In the genomic region with DNA sequence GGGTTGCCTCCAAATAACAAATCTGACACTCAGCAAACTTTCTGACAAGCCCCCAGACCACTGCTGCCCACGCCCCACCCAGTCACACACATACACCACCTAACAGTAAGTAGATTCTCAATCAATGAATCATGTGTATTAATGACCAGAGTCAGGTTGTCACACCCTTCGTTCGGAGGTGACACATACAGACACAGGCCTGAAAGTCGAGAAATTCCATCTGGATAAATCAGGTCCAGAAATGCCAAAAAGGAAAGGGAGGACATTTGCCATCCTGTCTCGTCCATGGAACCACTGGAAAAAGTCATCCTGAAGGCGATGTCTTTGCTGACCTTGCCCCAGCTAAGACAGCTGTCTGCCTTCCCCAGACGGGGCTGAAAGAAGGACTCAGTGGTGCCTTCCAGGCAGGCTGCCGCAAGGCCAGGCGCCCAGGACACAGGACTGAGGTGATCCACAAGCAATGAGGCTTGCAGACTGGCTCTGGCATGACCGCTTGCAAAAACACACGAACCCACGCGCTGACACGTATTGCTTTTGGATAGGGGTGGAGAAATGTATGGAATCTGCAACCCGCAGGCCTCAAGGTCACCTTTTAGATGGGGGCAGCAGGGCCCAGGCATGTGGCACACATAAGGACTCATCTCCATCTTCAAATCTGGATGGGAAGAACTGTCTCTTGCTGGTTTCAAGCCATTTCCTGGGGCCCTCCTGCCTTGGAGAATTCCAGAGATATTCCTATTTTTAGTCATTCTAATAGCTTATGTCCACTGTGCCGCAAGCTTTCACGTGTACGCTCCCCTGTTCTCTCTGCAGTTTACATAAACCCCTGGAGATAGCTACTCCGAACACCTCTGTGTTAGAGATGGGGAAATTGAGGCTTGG, we compare ENCODE assay signal across 9 cellular contexts. TPM values are rescaled to one million over a fixed set of nuclear protein-coding genes. Genes with fewer than 3 reads are reported as not detected.
A peak's percentile ranks its signal among the peaks of the same experiment; 100 is the strongest.
DNase-seq lines count a peak whose midpoint lies in the region; ATAC-seq, FAIRE-seq and TF ChIP-seq lines count a peak whose summit lies in the region.
"Had no signal": no experiment of that assay in that cellular context is flagged by ENCODE, and none has a peak within 500 bp of the region (broad histone marks: within the 10 kb centered on the region; RNA-seq: fewer than 3 reads in every experiment).

No MANE protein-coding gene starts in this region.

- H3K36me3 ChIP-seq in gastrocnemius medialis: no peaks in the 10 kb centered on the region

- H3K4me3 ChIP-seq in fibroblast of mammary gland (ENCODE audit: control insufficient read depth, low read depth, low read length) (no peak overlapping the region), gastrocnemius medialis (no peak overlapping the region)

- intact Hi-C loops in gastrocnemius medialis (cut with DNase I; ENCODE audit: low total_unique reads): no loop called here
- intact Hi-C loops in head of caudate nucleus (cut with DNase I): no loop called here

- peaks cover 27 to 31% of the 10 kb centered on the region in 2 donors for H3K4me1 ChIP-seq in gastrocnemius medialis

- no peak for TF ChIP-seq CTCF in fibroblast of mammary gland (conservative IDR thresholded peaks at IDR 0.05; ENCODE audit: control insufficient read depth, insufficient read depth, low read depth, low read length)
- no peak for TF ChIP-seq CTCF in gastrocnemius medialis (IDR thresholded peaks at IDR 0.05 in 4 of 5, conservative IDR thresholded peaks at IDR 0.05 in 1 of 5)

- H3K27me3 Mint-ChIP-seq in T-helper 17 cell: no peaks in the 10 kb centered on the region

- H3K9me3 ChIP-seq in T-helper 17 cell (ENCODE audit: control insufficient read depth, low read length, poor library complexity, severe bottlenecking): no peaks in the 10 kb centered on the region
- no peaks in the 10 kb centered on the region for H3K9me3 ChIP-seq in gastrocnemius medialis

- peak overlapping the region; percentile 98 for H3K27ac Mint-ChIP-seq in T-helper 17 cell

- peak overlapping the region; percentile 46 to 75 (median 65) for H3K27ac ChIP-seq in gastrocnemius medialis

- no peak for TF ChIP-seq POLR2A in H54 (IDR thresholded peaks at IDR 0.05; ENCODE audit: low read depth, low read length)
- no peak for TF ChIP-seq POLR2A in gastrocnemius medialis (IDR thresholded peaks at IDR 0.05)

- peak overlapping the region; percentile 45 for H3K4me3 Mint-ChIP-seq in T-helper 17 cell

- no peaks in the 10 kb centered on the region for H3K27me3 ChIP-seq in gastrocnemius medialis

- FAIRE-seq in H54 (lab: Jason Lieb, UNC): no peak

- ATAC-seq in T-helper 17 cell (no peak), gastrocnemius medialis (peak; percentile 10 to 16), HG03135 (IDR thresholded peaks at IDR 0.05; ENCODE audit: unreplicated experiment) (no peak), GM19452 (IDR thresholded peaks at IDR 0.05; ENCODE audit: unreplicated experiment) (no peak)

- peaks cover 76% of the 10 kb centered on the region for H3K4me1 Mint-ChIP-seq in T-helper 17 cell

- in situ Hi-C loops in gastrocnemius medialis (cut with MboI; ENCODE audit: low sequenced_read_pairs in 4 of 4): no loop called here

- DNase-seq in H54 (ENCODE audit: insufficient read length, low spot score): peak; percentile 67
- no peak for DNase-seq in T-helper 17 cell
- peak; percentile 6 for DNase-seq in fibroblast of mammary gland (ENCODE audit: low read depth)
- DNase-seq in gastrocnemius medialis: no peak
- no peak for DNase-seq in germinal center (ENCODE audit: low spot score)
- DNase-seq in head of caudate nucleus: no peak
- DNase-seq: NCI-H524 had no signal

- H3K36me3 Mint-ChIP-seq in T-helper 17 cell (ENCODE audit: low read depth): peaks cover 5% of the 10 kb centered on the region

RNA-seq across cellular contexts. Expression of a gene that starts 9.0 kb away (rescaled TPM):
- total RNA-seq in T-helper 17 cell (10 to 100 TPM; 51.0 to 58.7 TPM), gastrocnemius medialis (1 to 10 TPM; 1.6 to 3.9 (median 2.8) TPM)

Comparison
In these comparisons a context has a peak if more than half of its experiments do, and no peak if none do; other contexts are left out.
1. DNase-seq: peak in H54 (single experiment) and fibroblast of mammary gland (single experiment); none in T-helper 17 cell (0 of 3), gastrocnemius medialis (0 of 2), germinal center (single experiment) and head of caudate nucleus (0 of 42).
2. ATAC-seq: peak in gastrocnemius medialis (2 of 2); none in T-helper 17 cell (single experiment), HG03135 (single experiment) and GM19452 (single experiment).
3. RNA of a gene that starts 9.0 kb away (total RNA-seq): 51.0 to 58.7 TPM in T-helper 17 cell; 1.6 to 3.9 TPM in gastrocnemius medialis; every median in the first group is over 10 times any median in the second.